ENCODE assay signal across 8 cellular contexts in genomic region chr4:184825394-184826314, GRCh38. TPM values are rescaled to one million over a fixed set of nuclear protein-coding genes. Genes with fewer than 3 reads are reported as not detected.
A peak's percentile ranks its signal among the peaks of the same experiment; 100 is the strongest.
DNase-seq lines count a peak whose midpoint lies in the region; ATAC-seq and TF ChIP-seq lines count a peak whose summit lies in the region.

A gene with protein sequence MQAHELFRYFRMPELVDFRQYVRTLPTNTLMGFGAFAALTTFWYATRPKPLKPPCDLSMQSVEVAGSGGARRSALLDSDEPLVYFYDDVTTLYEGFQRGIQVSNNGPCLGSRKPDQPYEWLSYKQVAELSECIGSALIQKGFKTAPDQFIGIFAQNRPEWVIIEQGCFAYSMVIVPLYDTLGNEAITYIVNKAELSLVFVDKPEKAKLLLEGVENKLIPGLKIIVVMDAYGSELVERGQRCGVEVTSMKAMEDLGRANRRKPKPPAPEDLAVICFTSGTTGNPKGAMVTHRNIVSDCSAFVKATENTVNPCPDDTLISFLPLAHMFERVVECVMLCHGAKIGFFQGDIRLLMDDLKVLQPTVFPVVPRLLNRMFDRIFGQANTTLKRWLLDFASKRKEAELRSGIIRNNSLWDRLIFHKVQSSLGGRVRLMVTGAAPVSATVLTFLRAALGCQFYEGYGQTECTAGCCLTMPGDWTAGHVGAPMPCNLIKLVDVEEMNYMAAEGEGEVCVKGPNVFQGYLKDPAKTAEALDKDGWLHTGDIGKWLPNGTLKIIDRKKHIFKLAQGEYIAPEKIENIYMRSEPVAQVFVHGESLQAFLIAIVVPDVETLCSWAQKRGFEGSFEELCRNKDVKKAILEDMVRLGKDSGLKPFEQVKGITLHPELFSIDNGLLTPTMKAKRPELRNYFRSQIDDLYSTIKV (minus strand): TSS chr4:184825968. CDS start chr4:184803514, 22,454 bp downstream.

- POLR2A ChIA-PET in T-cell (lab: Charles Lee): interaction anchor here in 1 of 2 donors (0.6 kb wide), 1 partner anchor 308 kb away, joined by 4 read pairs; no protein-coding TSS in a partner anchor

- ATAC-seq in GM21723 (IDR thresholded peaks at IDR 0.05; ENCODE audit: unreplicated experiment) (peak; percentile 65), T-cell (replicated peaks in 1 of 4) (peak; percentile 84 to 92 (median 86)), psoas muscle (peak; percentile 81 to 89 (median 87))

- peak; percentile 73 for DNase-seq in G401 (ENCODE audit: low spot score)
- DNase-seq in T-cell: peak; percentile 54 to 82 (median 70)
- peak; percentile 89 for DNase-seq in adipocyte (ENCODE audit: low read depth)
- peak; percentile 87 for DNase-seq in left ventricle myocardium inferior
- DNase-seq in psoas muscle: peak; percentile 91 to 95

- H3K4me1 ChIP-seq in adipocyte (ENCODE audit: control insufficient read depth, insufficient read depth, low read length): peaks cover 13% of the 10 kb centered on the region
- H3K4me1 ChIP-seq in left ventricle myocardium inferior: peaks cover 60% of the 10 kb centered on the region
- peaks cover 36% of the 10 kb centered on the region for H3K4me1 ChIP-seq in psoas muscle
- no peaks in the 10 kb centered on the region for H3K4me1 ChIP-seq in urinary bladder (ENCODE audit: insufficient read depth)

- TF ChIP-seq CTCF in left ventricle myocardium inferior (IDR thresholded peaks at IDR 0.05; ENCODE audit: borderline replicate concordance): peak; percentile 26
- TF ChIP-seq CTCF in psoas muscle (IDR thresholded peaks at IDR 0.05): peak; percentile 7

- CTCF ChIA-PET in T-cell (lab: Charles Lee): no interaction called here

- H3K9me3 ChIP-seq in KOPT-K1 (ENCODE audit: insufficient read depth, low read length, poor library complexity, severe bottlenecking) (no peaks in the 10 kb centered on the region), adipocyte (ENCODE audit: control insufficient read depth, low read length) (no peaks in the 10 kb centered on the region), left ventricle myocardium inferior (replicated peaks) (no peaks in the 10 kb centered on the region), psoas muscle (no peaks in the 10 kb centered on the region)

- peak within 1 kb of the TSS; percentile 91 for H3K9ac ChIP-seq in adipocyte (ENCODE audit: low read length)

- peaks cover 30 to 40% (median 35%) of the 10 kb centered on the region in 3 donors for H3K4me1 Mint-ChIP-seq in T-cell

- H3K27ac ChIP-seq in KOPT-K1 (ENCODE audit: low read depth, low read length, poor library complexity, severe bottlenecking): peak within 1 kb of the TSS; percentile 43
- H3K27ac ChIP-seq in left ventricle myocardium inferior (replicated peaks): peak within 1 kb of the TSS; percentile 95
- H3K27ac ChIP-seq in psoas muscle: peak within 1 kb of the TSS; percentile 92
- H3K27ac ChIP-seq in urinary bladder (ENCODE audit: low read depth): peak within 1 kb of the TSS; percentile 74

- H3K9me3 Mint-ChIP-seq in T-cell: no peaks in the 10 kb centered on the region

- peak within 1 kb of the TSS; percentile 86 to 97 (median 90) for H3K4me3 Mint-ChIP-seq in T-cell

- H3K27me3 ChIP-seq in adipocyte (replicated peaks; ENCODE audit: control insufficient read depth, insufficient read depth, low read length) (no peaks in the 10 kb centered on the region), left ventricle myocardium inferior (ENCODE audit: low read depth) (no peaks in the 10 kb centered on the region), psoas muscle (ENCODE audit: insufficient read depth in 3 of 3, low read length in 2 of 3) (no peaks in the 10 kb centered on the region)

- H3K27ac Mint-ChIP-seq in T-cell: peak within 1 kb of the TSS; percentile 80 to 84

- H3K36me3 Mint-ChIP-seq in T-cell: no peaks in the 10 kb centered on the region

- no peaks in the 10 kb centered on the region for H3K27me3 Mint-ChIP-seq in T-cell

- in situ Hi-C loops in G401 (cut with HindIII; ENCODE audit: low sequenced_read_pairs): no loop called here

- intact Hi-C loops in left ventricle myocardium inferior (cut with micrococcal nuclease) (no loop called here), psoas muscle (cut with DNase I) (loop anchor here (5.0 to 10.0 kb wide), 4 partner anchors 67 to 351 kb away; partner anchors contain the start of genes CASP3 (in 2 of the 2), PRIMPOL (in 2 of the 2) and IRF2 (in 1 of the 2))

- H3K4me3 ChIP-seq in adipocyte (ENCODE audit: low read length): peak within 1 kb of the TSS; percentile 88
- H3K4me3 ChIP-seq in left ventricle myocardium inferior: peak within 1 kb of the TSS; percentile 73
- H3K4me3 ChIP-seq in psoas muscle: peak within 1 kb of the TSS; percentile 82
- H3K4me3 ChIP-seq in urinary bladder (ENCODE audit: low read depth, low read length): peak within 1 kb of the TSS; percentile 87

- H3K36me3 ChIP-seq in KOPT-K1 (ENCODE audit: insufficient read depth, low read length): no peaks in the 10 kb centered on the region
- H3K36me3 ChIP-seq in adipocyte (ENCODE audit: control insufficient read depth, insufficient read depth, low read length, severe bottlenecking): peaks cover 18% of the 10 kb centered on the region
- no peaks in the 10 kb centered on the region for H3K36me3 ChIP-seq in left ventricle myocardium inferior
- H3K36me3 ChIP-seq in psoas muscle (ENCODE audit: insufficient read depth in 1 of 2, low read depth in 1 of 2): no peaks in the 10 kb centered on the region
- no peaks in the 10 kb centered on the region for H3K36me3 ChIP-seq in urinary bladder (ENCODE audit: insufficient read depth)

- WGBS in psoas muscle, 3 donors: 0 to 1% (median 0%) methylated on average over 67 to 139 of the region's 139 CpGs
- WGBS in urinary bladder: under 1% methylated on average over 137 of the region's 139 CpGs

RNA-seq across cellular contexts. Expression of the gene that starts here (rescaled TPM):
- total RNA-seq in G401 (2014; rRNA removed; shearing (Covaris generic)): 3.8 and 5.3 TPM in 2 replicates
- 10 to 100 TPM in 3 of 5 donors, 1 to 10 TPM in 2; 8.6 to 13.7 (median 11.3) TPM for total RNA-seq in T-cell
- 316 TPM for total RNA-seq in left ventricle myocardium inferior
- 1,000 to 10,000 TPM in 2 of 4 donors, 100 to 1,000 TPM in 2; 257 to 1,392 (median 704) TPM for total RNA-seq in psoas muscle
- polyA plus RNA-seq in psoas muscle: 1,000 to 10,000 TPM in 1 of 3 donors, 100 to 1,000 TPM in 2; 435 to 1,333 (median 781) TPM
- 39.3 TPM for total RNA-seq in urinary bladder
- 94.3 TPM for polyA plus RNA-seq in urinary bladder

Comparison
In these comparisons a context has a peak if more than half of its experiments do, and no peak if none do; other contexts are left out.
1. Peak in every context shown above with its lines: DNase-seq, ATAC-seq, H3K4me3 ChIP-seq and H3K27ac ChIP-seq.
2. H3K27ac ChIP-seq: peak in every context shown above with its lines; median percentile 95 in left ventricle myocardium inferior; 92 in psoas muscle; 74 in urinary bladder; 43 in KOPT-K1.